13 cellular contexts compared by ENCODE assay signal in genomic region chr15:90552929-90553211, GRCh38. TPM values are rescaled to one million over a fixed set of nuclear protein-coding genes. Genes with fewer than 3 reads are reported as not detected.
A peak's percentile ranks its signal among the peaks of the same experiment; 100 is the strongest.
DNase-seq lines count a peak whose midpoint lies in the region; ATAC-seq, FAIRE-seq and TF ChIP-seq lines count a peak whose summit lies in the region.
"Had no signal": no experiment of that assay in that cellular context is flagged by ENCODE, and none has a peak within 500 bp of the region (broad histone marks: within the 10 kb centered on the region; RNA-seq: fewer than 3 reads in every experiment).

No MANE protein-coding gene starts in this region.

- H3K36me3 ChIP-seq in esophagus muscularis mucosa (peaks cover 0 to 8% (median 5%) of the 10 kb centered on the region in 4 donors), pancreas (no peaks in the 10 kb centered on the region), transverse colon (no peaks in the 10 kb centered on the region)
- H3K36me3 ChIP-seq: prostate gland had no signal

- H3K9me3 ChIP-seq in esophagus muscularis mucosa (no peaks in the 10 kb centered on the region), pancreas (no peaks in the 10 kb centered on the region), transverse colon (no peaks in the 10 kb centered on the region)
- H3K9me3 ChIP-seq: prostate gland had no signal

- no peak for TF ChIP-seq EP300 in esophagus muscularis mucosa (IDR thresholded peaks at IDR 0.05)
- TF ChIP-seq EP300 in transverse colon (IDR thresholded peaks at IDR 0.05; ENCODE audit: low read depth): no peak

- peak in 2 of 4 donors; percentile 5 to 15 for ATAC-seq in pancreas
- ATAC-seq: left colon had no signal

- H3K4me1 ChIP-seq in esophagus muscularis mucosa: peaks cover 61 to 68% (median 63%) of the 10 kb centered on the region in 4 donors
- H3K4me1 ChIP-seq in pancreas: peaks cover 10 to 21% (median 20%) of the 10 kb centered on the region in 3 donors
- peaks cover 16 to 42% (median 32%) of the 10 kb centered on the region in 4 donors for H3K4me1 ChIP-seq in transverse colon
- H3K4me1 ChIP-seq: prostate gland had no signal

- WGBS in esophagus muscularis mucosa: 43% methylated on average over 1 of the region's 1 CpG
- 25 to 28% methylated on average over 1 of the region's 1 CpG for WGBS in pancreas, 2 donors
- WGBS in transverse colon (ENCODE audit: low coverage in 1 of 2), 2 donors: 62 to 75% methylated on average over 1 of the region's 1 CpG

- no peak overlapping the region for H3K4me3 Mint-ChIP-seq in activated naive CD4-positive, alpha-beta T cell treated with anti-CD3 and anti-CD28 coated beads, Interleukin-2, amount 50 U/mL, for 24 hours
- H3K4me3 Mint-ChIP-seq in activated naive CD4-positive, alpha-beta T cell treated with anti-CD3 and anti-CD28 coated beads for 36 hours: no peak overlapping the region

- CTCF ChIA-PET in activated naive CD4-positive, alpha-beta T cell treated with anti-CD3 and anti-CD28 coated beads for 36 hours (lab: Charles Lee): no interaction called here

- peaks cover 79% of the 10 kb centered on the region for H3K4me1 Mint-ChIP-seq in activated naive CD4-positive, alpha-beta T cell treated with anti-CD3 and anti-CD28 coated beads, Interleukin-2, amount 50 U/mL, for 24 hours
- H3K4me1 Mint-ChIP-seq in activated naive CD4-positive, alpha-beta T cell treated with anti-CD3 and anti-CD28 coated beads for 36 hours (ENCODE audit: low read depth): peaks cover 59% of the 10 kb centered on the region

- in situ Hi-C loops in transverse colon (cut with MboI; ENCODE audit: low pct_ligation_motif_present in 1 of 4, low pct_unique_long_range_greater_than_20kb in 1 of 4, low sequenced_read_pairs in 3 of 4): no loop called here

- FAIRE-seq in pancreas (lab: Jason Lieb, UNC): no peak

- TF ChIP-seq CTCF in esophagus muscularis mucosa (IDR thresholded peaks at IDR 0.05) (no peak), pancreas (IDR thresholded peaks at IDR 0.05) (no peak), transverse colon (IDR thresholded peaks at IDR 0.05) (no peak)

- peak overlapping the region; percentile 76 for H3K27ac Mint-ChIP-seq in activated naive CD4-positive, alpha-beta T cell treated with anti-CD3 and anti-CD28 coated beads, Interleukin-2, amount 50 U/mL, for 24 hours
- no peak overlapping the region for H3K27ac Mint-ChIP-seq in activated naive CD4-positive, alpha-beta T cell treated with anti-CD3 and anti-CD28 coated beads for 36 hours

- H3K27me3 ChIP-seq in esophagus muscularis mucosa (no peaks in the 10 kb centered on the region), pancreas (no peaks in the 10 kb centered on the region), transverse colon (no peaks in the 10 kb centered on the region)

- no peaks in the 10 kb centered on the region for H3K27me3 Mint-ChIP-seq in activated naive CD4-positive, alpha-beta T cell treated with anti-CD3 and anti-CD28 coated beads, Interleukin-2, amount 50 U/mL, for 24 hours
- H3K27me3 Mint-ChIP-seq in activated naive CD4-positive, alpha-beta T cell treated with anti-CD3 and anti-CD28 coated beads for 36 hours (ENCODE audit: low read depth): no peaks in the 10 kb centered on the region

- H3K36me3 Mint-ChIP-seq in activated naive CD4-positive, alpha-beta T cell treated with anti-CD3 and anti-CD28 coated beads, Interleukin-2, amount 50 U/mL, for 24 hours: peaks cover 14% of the 10 kb centered on the region
- peaks cover 8% of the 10 kb centered on the region for H3K36me3 Mint-ChIP-seq in activated naive CD4-positive, alpha-beta T cell treated with anti-CD3 and anti-CD28 coated beads for 36 hours (ENCODE audit: low read depth)

- no peak for DNase-seq in activated naive CD4-positive, alpha-beta T cell treated with anti-CD3 and anti-CD28 coated beads for 36 hours
- DNase-seq in esophagus muscularis mucosa (ENCODE audit: extremely low spot score) (no peak), pancreas (no peak), transverse colon (no peak), NCI-H1105 (lab: John Stamatoyannopoulos, UW) (no peak), NAMALWA (ENCODE audit: low spot score) (no peak), NCI-H1417 (lab: John Stamatoyannopoulos, UW) (no peak)
- DNase-seq: effector CD4-positive, alpha-beta T cell; left colon; NCI-H187; SIG-M5 had no signal

- TF ChIP-seq POLR2A in esophagus muscularis mucosa (IDR thresholded peaks at IDR 0.05; ENCODE audit: low read depth) (no peak), transverse colon (IDR thresholded peaks at IDR 0.05) (no peak)

- H3K4me3 ChIP-seq in esophagus muscularis mucosa (peak overlapping the region in 2 of 4 donors; percentile 4 to 23), pancreas (no peak overlapping the region), transverse colon (no peak overlapping the region)
- H3K4me3 ChIP-seq: prostate gland had no signal

- H3K27ac ChIP-seq in esophagus muscularis mucosa (replicated peaks in 1 of 4) (peak overlapping the region; percentile 71 to 79 (median 74)), pancreas (peak overlapping the region; percentile 39 to 56 (median 46)), transverse colon (peak overlapping the region; percentile 40 to 69 (median 64))

- no peaks in the 10 kb centered on the region for H3K9me3 Mint-ChIP-seq in activated naive CD4-positive, alpha-beta T cell treated with anti-CD3 and anti-CD28 coated beads, Interleukin-2, amount 50 U/mL, for 24 hours
- H3K9me3 Mint-ChIP-seq in activated naive CD4-positive, alpha-beta T cell treated with anti-CD3 and anti-CD28 coated beads for 36 hours: no peaks in the 10 kb centered on the region

- intact Hi-C loops in activated naive CD4-positive, alpha-beta T cell treated with anti-CD3 and anti-CD28 coated beads for 36 hours (cut with micrococcal nuclease): no loop called here
- intact Hi-C loops in esophagus muscularis mucosa (cut with DNase I): no loop called here
- intact Hi-C loops in pancreas (cut with DNase I): no loop called here
- intact Hi-C loops in transverse colon (cut with DNase I; ENCODE audit: low total_unique reads): no loop called here

RNA-seq across cellular contexts. Expression of gene CRTC3, which starts 23.1 kb away (rescaled TPM):
- 10 to 100 TPM; 40.6 to 42.7 TPM for total RNA-seq in activated naive CD4-positive, alpha-beta T cell treated with anti-CD3 and anti-CD28 coated beads for 36 hours
- total RNA-seq in esophagus muscularis mucosa (10 to 100 TPM; 46.4 to 66.8 (median 59.8) TPM), pancreas (10 to 100 TPM; 10.0 to 17.6 (median 11.9) TPM), transverse colon (10 to 100 TPM; 23.0 to 35.9 (median 24.1) TPM)
- 10 to 100 TPM in 1 of 2 donors, 1 to 10 TPM in 1; 7.1 to 11.1 TPM for polyA plus RNA-seq in pancreas
